Comparison of ENCODE assay signal across 12 cellular contexts in genomic region chr1:111598534-111598933, GRCh38. TPM values are rescaled to one million over a fixed set of nuclear protein-coding genes. Genes with fewer than 3 reads are reported as not detected.
DNase-seq lines count a peak whose midpoint lies in the region; ATAC-seq, FAIRE-seq and TF ChIP-seq lines count a peak whose summit lies in the region.
"Had no signal": no experiment of that assay in that cellular context is flagged by ENCODE, and none has a peak within 500 bp of the region (broad histone marks: within the 10 kb centered on the region; RNA-seq: fewer than 3 reads in every experiment).

No MANE protein-coding gene starts in this region.

- ATAC-seq in GM12878 = peak; percentile 1; the same call in 2 of the 3 replicates
- no peak for ATAC-seq in HG03432 (IDR thresholded peaks at IDR 0.05; ENCODE audit: unreplicated experiment)
- no peak for ATAC-seq in GM18858 (IDR thresholded peaks at IDR 0.05; ENCODE audit: unreplicated experiment)
- ATAC-seq: PC-3 had no signal

- peak overlapping the region; percentile 70 for H3K4me2 ChIP-seq in GM12878 (ENCODE audit: control insufficient read depth, insufficient read depth)

- H3K36me3 ChIP-seq in KOPT-K1 (ENCODE audit: insufficient read depth, low read length) (no peaks in the 10 kb centered on the region), GM12878 (ENCODE audit: control insufficient read depth in 2 of 2, insufficient read depth in 2 of 2, low read length in 1 of 2) (no peaks in the 10 kb centered on the region)

- TF ChIP-seq RAD21 in GM12878 (IDR thresholded peaks at IDR 0.05; ENCODE audit: insufficient read depth, low read depth, low read length) = no peak

- SMC1A ChIA-PET in GM12878 (lab: Charles Lee; ENCODE audit: uncharacterized antibody, unreplicated experiment) = interaction anchor here (0.8 to 9.9 kb wide), 11 partner anchors 8 to 384 kb away, joined by 3 to 317 read pairs (median 4); partner anchors contain the start of genes ADORA3, RAP1A and TMIGD3

- BruUV-seq in GM12878 (replicated peaks; lab: Mats Ljungman, UMichigan) = no TSS peak

- no peak for FAIRE-seq in GM12878 (lab: Jason Lieb, UNC)

- no peak overlapping the region for H3K4me3 ChIP-seq in GM12878

- TF ChIP-seq EP300 in GM12878 (IDR thresholded peaks at IDR 0.05; ENCODE audit: borderline replicate concordance in 1 of 2, control insufficient read depth in 1 of 2, low read depth in 2 of 2, low read length in 2 of 2) = no peak

- TF ChIP-seq POLR2A in GM12878 (IDR thresholded peaks at IDR 0.05; ENCODE audit: low read depth, low read length) = peak; percentile 46

- CTCF ChIA-PET in GM12878 (lab: Yijun Ruan, JAX) = interaction anchor here (7.3 to 9.9 kb wide), 2 partner anchors 19 to 91 kb away, joined by 46 to 143 read pairs; partner anchors contain the start of gene RAP1A

- in situ Hi-C loops in GM12878 (cut with MboI) = loop anchor here (5.0 to 10.0 kb wide), 2 partner anchors 84 to 376 kb away; no protein-coding TSS in a partner anchor

- H2AFZ ChIP-seq in GM12878 (ENCODE audit: control insufficient read depth, low read depth, low read length) = peak overlapping the region; percentile 13

- TF ChIP-seq CTCF in GM12878 (IDR thresholded peaks at IDR 0.05 in 2 of 3, conservative IDR thresholded peaks at IDR 0.05 in 1 of 3; ENCODE audit: control insufficient read depth in 2 of 3, extremely low read depth in 1 of 3, insufficient read depth in 1 of 3, low read depth in 3 of 3, low read length in 3 of 3) = no peak

- H3K9me3 ChIP-seq in KOPT-K1 (ENCODE audit: insufficient read depth, low read length, poor library complexity, severe bottlenecking) = no peaks in the 10 kb centered on the region
- no peaks in the 10 kb centered on the region for H3K9me3 ChIP-seq in GM12878 (replicated peaks; ENCODE audit: control insufficient read depth, insufficient read depth, low read length)

- H3K4me1 ChIP-seq in GM12878 (ENCODE audit: control insufficient read depth, insufficient read depth, low read length) = peaks cover 95% of the 10 kb centered on the region

- DNase-seq in NK-92 treated with Interleukin-12 subunit alpha and Interleukin-12 subunit beta, amount 100 ng/mL, for 24 hours (lab: John Stamatoyannopoulos, UW) = peak; percentile 59
- DNase-seq in NK-92 (lab: John Stamatoyannopoulos, UW; ENCODE audit: unreplicated experiment) (no peak), GM12878 (ENCODE audit: low read depth, low spot score) (no peak), NCI-H2107 treated with DMSO at 0.1 percent for 48 hours (lab: John Stamatoyannopoulos, UW; ENCODE audit: unreplicated experiment) (no peak)
- DNase-seq in stimulated activated CD8-positive, alpha-beta memory T cell treated with anti-CD3 and anti-CD28 coated beads, Interleukin-15, amount 100 ng/mL, for 48 hours (ENCODE audit: low read depth in 2 of 2) = peak; percentile 24 to 32
- DNase-seq: foreskin fibroblast; PC-3; stimulated activated CD4-positive, alpha-beta T cell treated with anti-CD3 and anti-CD28 coated beads, Interleukin-12 subunit alpha, Interleukin-12 subunit beta, amount 100 ng/mL, for 4 hours had no signal

- WGBS in GM12878 (ENCODE audit: insufficient coverage, insufficient replicate concordance, low lambda C conversion rate, missing lambda C conversion rate) = under 1% methylated on average over 6 of the region's 6 CpGs

- H3K27ac ChIP-seq in KOPT-K1 (ENCODE audit: low read depth, low read length, poor library complexity, severe bottlenecking) (peak overlapping the region; percentile 68), GM12878 (ENCODE audit: control insufficient read depth, insufficient read depth) (peak overlapping the region; percentile 98)
- H3K27ac ChIP-seq: 22Rv1 had no signal

- peak overlapping the region; percentile 52 for H3K9ac ChIP-seq in GM12878 (ENCODE audit: control insufficient read depth, insufficient read depth, low read length)

- RAD21 ChIA-PET in GM12878 (lab: Charles Lee; ENCODE audit: unreplicated experiment) = interaction anchor here (1.4 to 8.4 kb wide), 8 partner anchors 6 to 383 kb away, joined by 3 to 120 read pairs (median 51); partner anchors contain the start of gene RAP1A

- POLR2A ChIA-PET in GM12878 (lab: Charles Lee) = interaction anchor here (9.9 kb wide), 1 partner anchor 24 kb away, joined by 242 read pairs; the partner anchor contains the start of gene RAP1A

- no peaks in the 10 kb centered on the region for H4K20me1 ChIP-seq in GM12878 (ENCODE audit: control insufficient read depth, insufficient read depth)

- peaks cover 11% of the 10 kb centered on the region for H3K79me2 ChIP-seq in GM12878 (ENCODE audit: control insufficient read depth, insufficient read depth, low read length)

- no peaks in the 10 kb centered on the region for H3K27me3 ChIP-seq in GM12878 (replicated peaks in 1 of 2; ENCODE audit: control insufficient read depth in 2 of 2, insufficient read depth in 2 of 2, low read length in 1 of 2)

- intact Hi-C loops in GM12878 (cut with micrococcal nuclease; ENCODE audit: unreplicated experiment) = loop anchor here (1.0 kb wide), 1 partner anchor 60 kb away; no protein-coding TSS in a partner anchor

TF ChIP-seq in GM12878, 131 proteins besides CTCF, POLR2A, EP300 and RAD21 (continues in another document):
- TF ChIP-seq SP1 (IDR thresholded peaks at IDR 0.05; ENCODE audit: low read depth, low read length) = peak; percentile 18
- peak; percentile 20 to 33; a peak in 1 of 4 replicates for TF ChIP-seq IKZF2 (IDR thresholded peaks at IDR 0.05)
- TF ChIP-seq, protein P1, sequence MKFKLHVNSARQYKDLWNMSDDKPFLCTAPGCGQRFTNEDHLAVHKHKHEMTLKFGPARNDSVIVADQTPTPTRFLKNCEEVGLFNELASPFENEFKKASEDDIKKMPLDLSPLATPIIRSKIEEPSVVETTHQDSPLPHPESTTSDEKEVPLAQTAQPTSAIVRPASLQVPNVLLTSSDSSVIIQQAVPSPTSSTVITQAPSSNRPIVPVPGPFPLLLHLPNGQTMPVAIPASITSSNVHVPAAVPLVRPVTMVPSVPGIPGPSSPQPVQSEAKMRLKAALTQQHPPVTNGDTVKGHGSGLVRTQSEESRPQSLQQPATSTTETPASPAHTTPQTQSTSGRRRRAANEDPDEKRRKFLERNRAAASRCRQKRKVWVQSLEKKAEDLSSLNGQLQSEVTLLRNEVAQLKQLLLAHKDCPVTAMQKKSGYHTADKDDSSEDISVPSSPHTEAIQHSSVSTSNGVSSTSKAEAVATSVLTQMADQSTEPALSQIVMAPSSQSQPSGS (IDR thresholded peaks at IDR 0.05; ENCODE audit: low read length) = peak; percentile 35; the same call in 1 of the 2 replicates
- peak; percentile 48; the same call in 1 of the 2 replicates for TF ChIP-seq ZBED1 (IDR thresholded peaks at IDR 0.05; ENCODE audit: borderline replicate concordance)
- no peak for TF ChIP-seq HDAC2 (IDR thresholded peaks at IDR 0.05)
- peak; percentile 45; the same call in 1 of the 2 replicates for TF ChIP-seq TAF1 (IDR thresholded peaks at IDR 0.05; ENCODE audit: borderline replicate concordance, low read depth, low read length)
- TF ChIP-seq ETV6 (conservative IDR thresholded peaks at IDR 0.05 in 1 of 2, IDR thresholded peaks at IDR 0.05 in 1 of 2; ENCODE audit: borderline replicate concordance in 1 of 2, low read depth in 1 of 2) = peak in 1 of 2 experiments; percentile 44; a peak in 1 of 4 replicates
- no peak for TF ChIP-seq ELK1 (IDR thresholded peaks at IDR 0.05; ENCODE audit: low read depth, low read length)
- peak; percentile 78; the same call in 1 of the 2 replicates for TF ChIP-seq CBFB (IDR thresholded peaks at IDR 0.05; ENCODE audit: low read depth)
- TF ChIP-seq CBX5 (IDR thresholded peaks at IDR 0.05; ENCODE audit: low read depth) = no peak

RNA-seq across cellular contexts. Expression of gene RAP1A, which starts 21.1 kb away (rescaled TPM):
- 52.4 and 56.6 TPM in 2 replicates for total RNA-seq in GM12878 (2013; cell fraction: nucleolus; rRNA removed)
- 41.6 and 53.4 TPM in 2 replicates for total RNA-seq in GM12878 (2014; rRNA removed)
- 38.4 and 42.2 TPM in 2 replicates for total RNA-seq in GM12878 (2014; rRNA removed; fragmentation: Illumina TruSeq; extraction: Trizol)
- total RNA-seq in GM12878 (2021) = 141 TPM in 2 replicates
- polyA plus RNA-seq in GM12878 (2011; ENCODE audit: low read depth) = 81.1 TPM
- 141 and 206 TPM in 2 replicates for polyA plus RNA-seq in GM12878 (2011; rRNA removed)
- 43.4 and 49.4 TPM in 2 replicates for polyA plus RNA-seq in GM12878 (2011; cell fraction: cytosol; rRNA removed)
- 31.2 and 34.0 TPM in 2 replicates for polyA plus RNA-seq in GM12878 (2011; cell fraction: nucleus; rRNA removed)
- 144 and 163 TPM in 2 replicates for polyA plus RNA-seq in GM12878 (2012)
- 213 and 259 TPM in 2 replicates for polyA plus RNA-seq in GM12878 (2014; fragmentation: Illumina TruSeq; extraction: Trizol)
- 10 to 100 TPM; 71.8 to 93.7 TPM for polyA plus RNA-seq in GM12878 (2014; fragmentation: Nextera tagmentation; extraction: Ambion mirVana)
- 86.4 and 106 TPM in 2 replicates for polyA plus RNA-seq in GM12878 (2014; rRNA removed)
- polyA plus RNA-seq in GM12878 (2016; fragmentation: Nextera tagmentation; extraction: Ambion mirVana) = 10 to 100 TPM; 76.7 to 78.4 TPM
- 29.2 and 61.7 TPM in 2 replicates for polyA minus RNA-seq in GM12878 (2011; rRNA and poly(A)+ RNA removed)
- 20.2 and 26.1 TPM in 2 replicates for polyA minus RNA-seq in GM12878 (2011; cell fraction: cytosol; rRNA and poly(A)+ RNA removed)
- polyA minus RNA-seq in GM12878 (2011; cell fraction: nucleus; rRNA and poly(A)+ RNA removed) = 10.6 and 17.6 TPM in 2 replicates

Comparison
In these comparisons a context has a peak if more than half of its experiments do, and no peak if none do; other contexts are left out.
1. DNase-seq: peak in NK-92 treated with Interleukin-12 subunit alpha and Interleukin-12 subunit beta, amount 100 ng/mL, for 24 hours (single experiment) and stimulated activated CD8-positive, alpha-beta memory T cell treated with anti-CD3 and anti-CD28 coated beads, Interleukin-15, amount 100 ng/mL, for 48 hours (2 of 2); none in NK-92 (single experiment), GM12878 (single experiment) and NCI-H2107 treated with DMSO at 0.1 percent for 48 hours (single experiment).